Comparison of ENCODE assay signal across 1 cellular context in the genomic region with DNA sequence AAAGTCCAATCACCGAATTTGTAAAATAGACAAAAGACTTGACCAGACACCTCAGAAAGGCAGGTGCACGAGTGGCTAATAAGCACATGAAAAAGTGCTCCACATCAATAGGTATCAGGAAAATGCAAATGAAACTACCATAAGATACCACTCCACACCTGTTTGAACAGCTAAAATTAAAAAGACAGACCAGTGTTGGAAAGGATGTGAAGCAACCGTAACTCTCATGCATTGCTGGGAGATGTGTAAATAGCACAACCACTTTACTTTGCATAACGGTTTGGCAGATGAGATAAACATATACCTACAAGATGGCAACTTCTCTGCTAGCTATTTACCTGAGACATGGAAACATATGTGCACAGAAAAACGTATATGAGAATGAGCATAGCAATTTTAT.
TF ChIP-seq lines count a peak whose summit lies in the region.

No MANE protein-coding gene starts in this region.

TF ChIP-seq in GM12878, 131 proteins besides CTCF, POLR2A, EP300 and RAD21 (continued from another document):
- TF ChIP-seq NFIC (IDR thresholded peaks at IDR 0.05; ENCODE audit: low read depth, low read length) = 0 out of 2 replicates have a peak, but pooled peaks have one; percentile 22
